Comparison of ENCODE assay signal across 24 cellular contexts in the genomic region with DNA sequence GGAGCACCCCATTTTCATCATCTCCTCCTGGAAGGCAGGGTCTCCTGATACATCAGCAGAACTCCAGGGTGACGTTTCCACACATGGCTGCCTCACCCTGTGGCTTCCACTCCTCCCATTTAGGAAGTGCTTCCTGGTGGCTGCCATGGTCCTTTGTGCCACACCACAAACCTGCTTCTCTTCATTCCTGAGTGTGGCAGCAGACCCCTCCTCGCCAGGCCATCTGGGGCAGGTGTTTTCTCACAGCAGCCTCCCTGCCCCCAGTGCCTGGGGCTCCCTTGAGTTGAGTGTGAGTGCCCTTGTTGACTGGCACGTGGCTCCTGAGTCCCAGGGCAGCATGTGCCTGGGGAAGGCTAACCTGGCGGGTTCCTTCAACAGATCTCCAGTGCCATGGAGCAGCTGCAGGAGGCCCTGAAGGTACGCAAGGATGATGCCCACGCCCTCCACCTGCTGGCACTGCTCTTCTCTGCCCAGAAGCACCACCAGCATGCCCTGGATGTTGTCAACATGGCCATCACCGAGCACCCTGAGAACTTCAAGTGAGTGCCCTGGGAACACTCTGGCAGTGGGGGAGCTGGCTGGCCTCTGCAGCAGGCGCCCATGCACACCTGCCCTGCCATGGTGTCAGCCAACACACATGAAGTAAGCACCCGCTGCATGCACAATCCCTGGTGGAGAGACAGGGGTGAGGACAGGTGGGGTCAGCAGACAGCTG.
A peak's percentile ranks its signal among the peaks of the same experiment; 100 is the strongest.
DNase-seq lines count a peak whose midpoint lies in the region; ATAC-seq and TF ChIP-seq lines count a peak whose summit lies in the region.
"Had no signal": no experiment of that assay in that cellular context is flagged by ENCODE, and none has a peak within 500 bp of the region (broad histone marks: within the 10 kb centered on the region; RNA-seq: fewer than 3 reads in every experiment).

No MANE protein-coding gene starts in this region.

- H3K9me3 Mint-ChIP-seq in memory B cell: no peaks in the 10 kb centered on the region
- H3K9me3 Mint-ChIP-seq in activated T-cell treated with anti-CD3 and anti-CD28 coated beads, Interleukin-2, amount 50 U/mL, for 24 hours: no peaks in the 10 kb centered on the region
- H3K9me3 Mint-ChIP-seq: CD4-positive, alpha-beta memory T cell; naive B cell had no signal

- POLR2A ChIA-PET in RWPE1 (lab: Yijun Ruan, JAX; ENCODE audit: low non-redundant PET): no interaction called here

- H3K4me1 Mint-ChIP-seq in memory B cell: peaks cover 3% of the 10 kb centered on the region
- H3K4me1 Mint-ChIP-seq in activated T-cell treated with anti-CD3 and anti-CD28 coated beads, Interleukin-2, amount 50 U/mL, for 24 hours (ENCODE audit: low read depth): no peaks in the 10 kb centered on the region
- H3K4me1 Mint-ChIP-seq: CD4-positive, alpha-beta memory T cell had no signal

- H3K27me3 Mint-ChIP-seq in memory B cell: no peaks in the 10 kb centered on the region
- H3K27me3 Mint-ChIP-seq in activated T-cell treated with anti-CD3 and anti-CD28 coated beads, Interleukin-2, amount 50 U/mL, for 24 hours: no peaks in the 10 kb centered on the region
- H3K27me3 Mint-ChIP-seq: CD4-positive, alpha-beta memory T cell; naive B cell had no signal

- TF ChIP-seq CTCF in RWPE1 (conservative IDR thresholded peaks at IDR 0.05; ENCODE audit: low read depth): no peak

- H3K4me3 Mint-ChIP-seq in memory B cell: no peak overlapping the region
- no peak overlapping the region for H3K4me3 Mint-ChIP-seq in activated T-cell treated with anti-CD3 and anti-CD28 coated beads, Interleukin-2, amount 50 U/mL, for 24 hours
- H3K4me3 Mint-ChIP-seq: naive B cell had no signal

- peaks cover 40% of the 10 kb centered on the region for H3K36me3 Mint-ChIP-seq in memory B cell
- H3K36me3 Mint-ChIP-seq in activated T-cell treated with anti-CD3 and anti-CD28 coated beads, Interleukin-2, amount 50 U/mL, for 24 hours (ENCODE audit: low read depth): peaks cover 98% of the 10 kb centered on the region

- H3K27ac ChIP-seq in RWPE1: peak overlapping the region; percentile 99
- H3K27ac ChIP-seq: foreskin keratinocyte, HL-60, KMS-11, parathyroid adenoma, SK-N-MC had no signal

- peak overlapping the region; percentile 35 for H3K27ac Mint-ChIP-seq in memory B cell
- H3K27ac Mint-ChIP-seq in activated T-cell treated with anti-CD3 and anti-CD28 coated beads, Interleukin-2, amount 50 U/mL, for 24 hours: no peak overlapping the region

- peak in 2 of 3 experiments; percentile 41 to 56 for DNase-seq in NCI-H1417 (lab: John Stamatoyannopoulos, UW)
- DNase-seq in NCI-H1417 treated with DMSO at 0.1 percent for 48 hours (lab: John Stamatoyannopoulos, UW): no peak
- peak; percentile 97 for DNase-seq in DMS79 (lab: John Stamatoyannopoulos, UW)
- DNase-seq in RWPE1 (ENCODE audit: low spot score): no peak
- no peak for DNase-seq in memory B cell (ENCODE audit: low spot score in 2 of 2)
- no peak for DNase-seq in globus pallidus (ENCODE audit: low spot score)
- no peak for DNase-seq in inferior parietal cortex (ENCODE audit: extremely low spot score)
- no peak for DNase-seq in activated T-cell treated with anti-CD3 and anti-CD28 coated beads, Interleukin-2, amount 50 U/mL, for 24 hours
- DNase-seq: activated CD4-positive, alpha-beta T cell treated with anti-CD3 and anti-CD28 coated beads for 48 hours; activated CD8-positive, alpha-beta memory T cell treated with anti-CD3 and anti-CD28 coated beads, Interleukin-2, amount 50 U/mL, for 4 hours; activated naive CD4-positive, alpha-beta T cell; CD4-positive, alpha-beta memory T cell; cortex of kidney; foreskin keratinocyte; H7; naive B cell; NCI-H1105 treated with DMSO at 0.1 percent for 48 hours; stimulated activated CD4-positive, alpha-beta T cell treated with anti-CD3 and anti-CD28 coated beads, Interleukin-4, amount 100 ng/mL, for 4 hours; T1000; transverse colon had no signal

- CTCF ChIA-PET in RWPE1 (lab: Yijun Ruan, JAX): no interaction called here

- no peak for ATAC-seq in memory B cell (ENCODE audit: low read depth)
- ATAC-seq: foreskin keratinocyte had no signal

Comparison
In these comparisons a context has a peak if more than half of its experiments do, and no peak if none do; other contexts are left out.
1. DNase-seq: peak in NCI-H1417 (2 of 3) and DMS79 (single experiment); none in NCI-H1417 treated with DMSO at 0.1 percent for 48 hours (single experiment), RWPE1 (single experiment), memory B cell (0 of 2), globus pallidus (single experiment), inferior parietal cortex (single experiment) and activated T-cell treated with anti-CD3 and anti-CD28 coated beads, Interleukin-2, amount 50 U/mL, for 24 hours (single experiment).